8 cellular contexts compared by ENCODE assay signal in genomic region chr2:45904267-45904921, GRCh38.
DNase-seq lines count a peak whose midpoint lies in the region; ATAC-seq and TF ChIP-seq lines count a peak whose summit lies in the region.
"Had no signal": no experiment of that assay in that cellular context is flagged by ENCODE, and none has a peak within 500 bp of the region (broad histone marks: within the 10 kb centered on the region; RNA-seq: fewer than 3 reads in every experiment).

No MANE protein-coding gene starts in this region.

- H2AFZ ChIP-seq in neural cell (ENCODE audit: low read depth, low read length) (no peak overlapping the region), PC-3 (ENCODE audit: low read length) (no peak overlapping the region)

- H3K79me2 ChIP-seq in neural cell (replicated peaks; ENCODE audit: insufficient read depth, low read length) (no peaks in the 10 kb centered on the region), PC-3 (ENCODE audit: low read length) (no peaks in the 10 kb centered on the region)

- H3K27ac ChIP-seq in SJCRH30 = peak overlapping the region; percentile 50
- peak overlapping the region; percentile 71 for H3K27ac ChIP-seq in neural cell (ENCODE audit: low read length)
- H3K27ac ChIP-seq in PC-3 (ENCODE audit: low read length) = no peak overlapping the region
- H3K27ac ChIP-seq: heart right ventricle had no signal

- intact Hi-C loops in left ventricle myocardium superior (cut with micrococcal nuclease) = no loop called here
- intact Hi-C loops in PC-3 (cut with micrococcal nuclease) = no loop called here

- no peak for TF ChIP-seq RAD21 in neural cell (conservative IDR thresholded peaks at IDR 0.05)

- DNase-seq in SJCRH30 = peak; percentile 64 to 74
- no peak for DNase-seq in HPDE6-E6E7 (ENCODE audit: extremely low spot score)
- no peak for DNase-seq in left ventricle myocardium superior
- DNase-seq in PC-3 = no peak
- DNase-seq: heart right ventricle had no signal

- H4K20me1 ChIP-seq in neural cell (ENCODE audit: insufficient read depth) (no peaks in the 10 kb centered on the region), PC-3 (ENCODE audit: low read length) (no peaks in the 10 kb centered on the region)

- POLR2A ChIA-PET in PC-3 (lab: Charles Lee; ENCODE audit: unreplicated experiment) = no interaction called here

- no peaks in the 10 kb centered on the region for H3K36me3 ChIP-seq in SJCRH30
- no peaks in the 10 kb centered on the region for H3K36me3 ChIP-seq in neural cell (ENCODE audit: insufficient read depth, low read length)
- H3K36me3 ChIP-seq in PC-3 (ENCODE audit: low read depth, low read length) = no peaks in the 10 kb centered on the region
- H3K36me3 ChIP-seq: heart right ventricle had no signal

- H3K27me3 ChIP-seq in SJCRH30 (no peaks in the 10 kb centered on the region), neural cell (ENCODE audit: insufficient read depth, low read depth, low read length) (no peaks in the 10 kb centered on the region), PC-3 (ENCODE audit: low read length) (no peaks in the 10 kb centered on the region)
- H3K27me3 ChIP-seq: heart right ventricle had no signal

- TF ChIP-seq CTCF in neural cell (IDR thresholded peaks at IDR 0.05; ENCODE audit: poor library complexity, severe bottlenecking) = no peak
- no peak for TF ChIP-seq CTCF in PC-3 (conservative IDR thresholded peaks at IDR 0.05; ENCODE audit: low read depth, low read length)

- no peaks in the 10 kb centered on the region for H3F3A ChIP-seq in neural cell (ENCODE audit: insufficient read depth, low read length, poor library complexity, severe bottlenecking)
- H3F3A ChIP-seq in PC-3 (ENCODE audit: low read length, unreplicated experiment) = no peaks in the 10 kb centered on the region

- H3K9me2 ChIP-seq in neural cell (ENCODE audit: insufficient read depth, low read length) = no peaks in the 10 kb centered on the region
- H3K9me2 ChIP-seq in PC-3 (replicated peaks; ENCODE audit: low read length) = no peaks in the 10 kb centered on the region

- H3K9ac ChIP-seq in neural cell (ENCODE audit: low read length) (peak overlapping the region; percentile 45), PC-3 (ENCODE audit: low read length) (no peak overlapping the region)

- H3K4me2 ChIP-seq in neural cell (ENCODE audit: low read length) (peak overlapping the region; percentile 47), PC-3 (ENCODE audit: low read length) (no peak overlapping the region)

- peak; percentile 83 for ATAC-seq in GM18511 (IDR thresholded peaks at IDR 0.05; ENCODE audit: unreplicated experiment)
- ATAC-seq in GM21723 (IDR thresholded peaks at IDR 0.05; ENCODE audit: unreplicated experiment) = peak; percentile 60
- ATAC-seq in left ventricle myocardium superior = no peak
- no peak for ATAC-seq in PC-3

- peaks cover 29% of the 10 kb centered on the region for H3K4me1 ChIP-seq in SJCRH30
- H3K4me1 ChIP-seq in PC-3 (ENCODE audit: insufficient read depth, low read length) = peaks cover 12% of the 10 kb centered on the region

- H3K4me3 ChIP-seq in SJCRH30 (no peak overlapping the region), neural cell (ENCODE audit: low read length) (no peak overlapping the region), PC-3 (ENCODE audit: low read length) (no peak overlapping the region)
- H3K4me3 ChIP-seq: heart right ventricle had no signal

- CTCF ChIA-PET in PC-3 (lab: Charles Lee) = no interaction called here

- TF ChIP-seq EP300 in neural cell (conservative IDR thresholded peaks at IDR 0.05; ENCODE audit: poor library complexity, severe bottlenecking) = no peak

- no peaks in the 10 kb centered on the region for H3K9me3 ChIP-seq in SJCRH30 (replicated peaks)
- H3K9me3 ChIP-seq in neural cell (ENCODE audit: low read length) = no peaks in the 10 kb centered on the region
- H3K9me3 ChIP-seq in PC-3 (ENCODE audit: low read length) = no peaks in the 10 kb centered on the region
- H3K9me3 ChIP-seq: heart right ventricle had no signal

- BruUV-seq in PC-3 (replicated peaks; lab: Mats Ljungman, UMichigan) = no TSS peak

TF ChIP-seq in neural cell, 6 proteins besides CTCF, POLR2A, EP300 and RAD21:
- TF ChIP-seq, protein P1, sequence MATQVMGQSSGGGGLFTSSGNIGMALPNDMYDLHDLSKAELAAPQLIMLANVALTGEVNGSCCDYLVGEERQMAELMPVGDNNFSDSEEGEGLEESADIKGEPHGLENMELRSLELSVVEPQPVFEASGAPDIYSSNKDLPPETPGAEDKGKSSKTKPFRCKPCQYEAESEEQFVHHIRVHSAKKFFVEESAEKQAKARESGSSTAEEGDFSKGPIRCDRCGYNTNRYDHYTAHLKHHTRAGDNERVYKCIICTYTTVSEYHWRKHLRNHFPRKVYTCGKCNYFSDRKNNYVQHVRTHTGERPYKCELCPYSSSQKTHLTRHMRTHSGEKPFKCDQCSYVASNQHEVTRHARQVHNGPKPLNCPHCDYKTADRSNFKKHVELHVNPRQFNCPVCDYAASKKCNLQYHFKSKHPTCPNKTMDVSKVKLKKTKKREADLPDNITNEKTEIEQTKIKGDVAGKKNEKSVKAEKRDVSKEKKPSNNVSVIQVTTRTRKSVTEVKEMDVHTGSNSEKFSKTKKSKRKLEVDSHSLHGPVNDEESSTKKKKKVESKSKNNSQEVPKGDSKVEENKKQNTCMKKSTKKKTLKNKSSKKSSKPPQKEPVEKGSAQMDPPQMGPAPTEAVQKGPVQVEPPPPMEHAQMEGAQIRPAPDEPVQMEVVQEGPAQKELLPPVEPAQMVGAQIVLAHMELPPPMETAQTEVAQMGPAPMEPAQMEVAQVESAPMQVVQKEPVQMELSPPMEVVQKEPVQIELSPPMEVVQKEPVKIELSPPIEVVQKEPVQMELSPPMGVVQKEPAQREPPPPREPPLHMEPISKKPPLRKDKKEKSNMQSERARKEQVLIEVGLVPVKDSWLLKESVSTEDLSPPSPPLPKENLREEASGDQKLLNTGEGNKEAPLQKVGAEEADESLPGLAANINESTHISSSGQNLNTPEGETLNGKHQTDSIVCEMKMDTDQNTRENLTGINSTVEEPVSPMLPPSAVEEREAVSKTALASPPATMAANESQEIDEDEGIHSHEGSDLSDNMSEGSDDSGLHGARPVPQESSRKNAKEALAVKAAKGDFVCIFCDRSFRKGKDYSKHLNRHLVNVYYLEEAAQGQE (IDR thresholded peaks at IDR 0.05; ENCODE audit: borderline replicate concordance) = no peak
- TF ChIP-seq TAF1 (IDR thresholded peaks at IDR 0.05; ENCODE audit: low read depth) (no peak), EZH2 (IDR thresholded peaks at IDR 0.05; ENCODE audit: borderline replicate concordance, insufficient read depth, low read length, poor library complexity, severe bottlenecking) (no peak), MXI1 (conservative IDR thresholded peaks at IDR 0.05; ENCODE audit: poor library complexity, severe bottlenecking) (no peak), POLR2AphosphoS5 (IDR thresholded peaks at IDR 0.05) (no peak), SMC3 (conservative IDR thresholded peaks at IDR 0.05; ENCODE audit: poor library complexity) (no peak)

Comparison
In these comparisons a context has a peak if more than half of its experiments do, and no peak if none do; other contexts are left out.
1. ATAC-seq: peak in GM18511 (single experiment) and GM21723 (single experiment); none in left ventricle myocardium superior (single experiment) and PC-3 (single experiment).
2. DNase-seq: peak in SJCRH30 (2 of 2); none in HPDE6-E6E7 (single experiment), left ventricle myocardium superior (single experiment) and PC-3 (single experiment).